Comparison of ENCODE assay signal across 8 cellular contexts in genomic region chr6:136549359-136550044, GRCh38. TPM values are rescaled to one million over a fixed set of nuclear protein-coding genes. Genes with fewer than 3 reads are reported as not detected.
DNase-seq lines count a peak whose midpoint lies in the region; ATAC-seq and TF ChIP-seq lines count a peak whose summit lies in the region.

No MANE protein-coding gene starts in this region.

- no peak overlapping the region for H2AFZ ChIP-seq in H9 (ENCODE audit: low read length)

- POLR2A ChIA-PET in CD8-positive, alpha-beta T cell (lab: Charles Lee), result no interaction called here

- no peak overlapping the region for H2BK120ac ChIP-seq in H9 (ENCODE audit: low read depth, low read length, poor library complexity, severe bottlenecking)

- H4K91ac ChIP-seq in H9 (ENCODE audit: insufficient read length, low read depth, low read length), result no peak overlapping the region

- peaks cover 2% of the 10 kb centered on the region for H4K20me1 ChIP-seq in H9 (ENCODE audit: control insufficient read depth, insufficient read depth, insufficient read length)

- no peak overlapping the region for H2BK20ac ChIP-seq in H9 (ENCODE audit: low read depth, low read length, poor library complexity, severe bottlenecking)

- peaks cover 14% of the 10 kb centered on the region for H3K27me3 ChIP-seq in CD8-positive, alpha-beta T cell (ENCODE audit: insufficient read depth, low read length)
- H3K27me3 ChIP-seq in H9 (ENCODE audit: insufficient read depth, low read length) (no peaks in the 10 kb centered on the region; the same call in 1 of the 2 replicates), Peyer's patch (no peaks in the 10 kb centered on the region), ectodermal cell (ENCODE audit: control insufficient read depth, insufficient read depth, low read length, poor library complexity, severe bottlenecking) (peaks cover 60% of the 10 kb centered on the region), transverse colon (peaks cover 2% of the 10 kb centered on the region)

- in situ Hi-C loops in transverse colon (cut with MboI; ENCODE audit: low pct_ligation_motif_present in 1 of 4, low pct_unique_long_range_greater_than_20kb in 1 of 4, low sequenced_read_pairs in 3 of 4), result loop anchor here in 2 of 4 donors (10.0 to 25.0 kb wide), 3 partner anchors 162 to 1037 kb away; no protein-coding TSS in a partner anchor

- no peak for ATAC-seq in CD8-positive, alpha-beta T cell
- no peak for ATAC-seq in HG03095 (IDR thresholded peaks at IDR 0.05; ENCODE audit: unreplicated experiment)

- peak overlapping the region; percentile 71 for H3K4me3 Mint-ChIP-seq in CD8-positive, alpha-beta T cell
- H3K4me3 Mint-ChIP-seq in H9, result peak overlapping the region; percentile 85 to 95

- no peaks in the 10 kb centered on the region for H3K9me3 Mint-ChIP-seq in CD8-positive, alpha-beta T cell
- H3K9me3 Mint-ChIP-seq in H9, result no peaks in the 10 kb centered on the region

- intact Hi-C loops in CD8-positive, alpha-beta T cell (cut with DNase I, micrococcal nuclease), result loop anchor here (2.0 to 10.0 kb wide), 3 partner anchors 23 to 1045 kb away; no protein-coding TSS in a partner anchor
- intact Hi-C loops in transverse colon (cut with DNase I; ENCODE audit: low total_unique reads), result no loop called here

- TF ChIP-seq CTCF in CD8-positive, alpha-beta T cell (IDR thresholded peaks at IDR 0.05), result no peak
- TF ChIP-seq CTCF in H9 (conservative IDR thresholded peaks at IDR 0.05) (no peak), Peyer's patch (IDR thresholded peaks at IDR 0.05) (no peak), transverse colon (IDR thresholded peaks at IDR 0.05) (peak in 1 of 5 experiments; percentile 16)

- peaks cover 14% of the 10 kb centered on the region for H3K23me2 ChIP-seq in H9 (ENCODE audit: insufficient read length, low read depth, low read length, poor library complexity, severe bottlenecking)

- no peak overlapping the region for H2AK5ac ChIP-seq in H9 (ENCODE audit: insufficient read length, low read length)

- H3K14ac ChIP-seq in H9 (ENCODE audit: insufficient read depth, low read length), result no peak overlapping the region

- no peak overlapping the region for H4K5ac ChIP-seq in H9 (ENCODE audit: insufficient read length, low read depth, low read length)

- H3K56ac ChIP-seq in H9 (ENCODE audit: insufficient read length, low read depth, low read length), result no peak overlapping the region

- no peak for TF ChIP-seq EP300 in transverse colon (IDR thresholded peaks at IDR 0.05; ENCODE audit: low read depth)

- no peak overlapping the region for H3K4ac ChIP-seq in H9 (ENCODE audit: low read depth, low read length)

- H3K27ac Mint-ChIP-seq in CD8-positive, alpha-beta T cell, result no peak overlapping the region
- peak overlapping the region; percentile 4 to 81 (median 11); a peak in 4 of 7 replicates for H3K27ac Mint-ChIP-seq in H9

- H3K79me1 ChIP-seq in H9 (ENCODE audit: insufficient read depth, low read depth, low read length, poor library complexity, severe bottlenecking), result peaks cover 2% of the 10 kb centered on the region

- H3K79me2 ChIP-seq in H9 (ENCODE audit: insufficient read depth, low read length), result peaks cover 12% of the 10 kb centered on the region; the same call in 1 of the 2 replicates

- H3K4me1 Mint-ChIP-seq in CD8-positive, alpha-beta T cell (ENCODE audit: low read depth), result peaks cover 11% of the 10 kb centered on the region
- H3K4me1 Mint-ChIP-seq in H9, result peaks cover 42 to 46% of the 10 kb centered on the region in 2 experiments

- no CpG with 5 or more reads among the region's 42 CpGs for WGBS in H9 (ENCODE audit: extremely low coverage, insufficient read length, low lambda C conversion rate)
- WGBS in ectodermal cell, 2 experiments, result 1% methylated on average over 42 of the region's 42 CpGs
- 3% methylated on average over 27 to 41 of the region's 42 CpGs for WGBS in mesodermal cell (ENCODE audit: insufficient coverage in 2 of 2), 2 experiments
- WGBS in transverse colon (ENCODE audit: low coverage in 1 of 2), 2 donors, result 0 to 2% methylated on average over 2 to 19 of the region's 42 CpGs

- no peak overlapping the region for H2BK15ac ChIP-seq in H9 (ENCODE audit: low read depth, low read length)

- no peak overlapping the region for H2BK5ac ChIP-seq in H9 (ENCODE audit: insufficient read length, low read length)

- no peaks in the 10 kb centered on the region for H3K36me3 Mint-ChIP-seq in CD8-positive, alpha-beta T cell
- H3K36me3 Mint-ChIP-seq in H9 (ENCODE audit: insufficient read depth in 1 of 3, low read depth in 3 of 3), result no peaks in the 10 kb centered on the region

- no peak for TF ChIP-seq POLR2A in Peyer's patch (IDR thresholded peaks at IDR 0.05)
- TF ChIP-seq POLR2A in transverse colon (IDR thresholded peaks at IDR 0.05), result no peak

- H2BK12ac ChIP-seq in H9 (ENCODE audit: insufficient read length, low read depth, low read length), result no peak overlapping the region

- H3K4me1 ChIP-seq in CD8-positive, alpha-beta T cell (ENCODE audit: insufficient read depth, low read length), result peaks cover 12% of the 10 kb centered on the region
- H3K4me1 ChIP-seq in H9 (ENCODE audit: insufficient read depth, low read length), result peaks cover 8% of the 10 kb centered on the region; the same call in 1 of the 2 replicates
- peaks cover 0 to 14% (median 7%) of the 10 kb centered on the region in 4 donors for H3K4me1 ChIP-seq in Peyer's patch
- no peaks in the 10 kb centered on the region for H3K4me1 ChIP-seq in ectodermal cell (ENCODE audit: control insufficient read depth, insufficient read depth, low read length)
- H3K4me1 ChIP-seq in mesodermal cell (ENCODE audit: control insufficient read depth, insufficient read depth, low read length, poor library complexity, severe bottlenecking), result peaks cover 14% of the 10 kb centered on the region
- H3K4me1 ChIP-seq in transverse colon, result peaks cover 3 to 40% (median 6%) of the 10 kb centered on the region in 4 donors

- H3K36me3 ChIP-seq in CD8-positive, alpha-beta T cell (ENCODE audit: insufficient read depth, low read length), result no peaks in the 10 kb centered on the region
- H3K36me3 ChIP-seq in Peyer's patch, result no peaks in the 10 kb centered on the region
- no peaks in the 10 kb centered on the region for H3K36me3 ChIP-seq in ectodermal cell (ENCODE audit: control insufficient read depth, insufficient read depth, low read length)
- H3K36me3 ChIP-seq in mesodermal cell (ENCODE audit: control insufficient read depth, insufficient read depth, low read length), result no peaks in the 10 kb centered on the region
- no peaks in the 10 kb centered on the region for H3K36me3 ChIP-seq in transverse colon

- H3K4me2 ChIP-seq in H9 (ENCODE audit: insufficient read depth, insufficient read length, low read length), result peak overlapping the region; percentile 92

- no peak overlapping the region for H3K23ac ChIP-seq in H9 (ENCODE audit: insufficient read length, low read depth, low read length)

- no peaks in the 10 kb centered on the region for H3K9me3 ChIP-seq in CD8-positive, alpha-beta T cell (ENCODE audit: low read length)
- H3K9me3 ChIP-seq in H9 (ENCODE audit: control insufficient read depth, low read depth, low read length) (no peaks in the 10 kb centered on the region), Peyer's patch (peaks cover 0 to 5% (median 0%) of the 10 kb centered on the region in 4 donors), ectodermal cell (ENCODE audit: control insufficient read depth, low read length) (no peaks in the 10 kb centered on the region), mesodermal cell (ENCODE audit: control insufficient read depth, low read length) (no peaks in the 10 kb centered on the region), transverse colon (no peaks in the 10 kb centered on the region)

- no peak overlapping the region for H3K18ac ChIP-seq in H9 (ENCODE audit: insufficient read length, low read depth, low read length)

- CTCF ChIA-PET in CD8-positive, alpha-beta T cell (lab: Charles Lee), result interaction anchor here (0.5 to 1.7 kb wide), 12 partner anchors 10 to 866 kb away, joined by 3 to 12 read pairs (median 4); partner anchors contain the start of gene MAP3K5

- H3T11ph ChIP-seq in H9 (ENCODE audit: low read length), result no peak overlapping the region

- peak in 1 of 7 experiments; percentile 22 for DNase-seq in CD8-positive, alpha-beta T cell
- DNase-seq in H9 (peak; percentile 53), Peyer's patch (peak in 2 of 3 donors; percentile 59 to 63), transverse colon (peak; percentile 32)
- DNase-seq in stimulated activated CD4-positive, alpha-beta T cell treated with anti-CD3 and anti-CD28 coated beads, Interleukin-1b, Interleukin-23, amount 100 ng/mL, for 48 hours, result no peak

- no peak overlapping the region for H3K27ac ChIP-seq in CD8-positive, alpha-beta T cell (ENCODE audit: low read depth, low read length)
- no peak overlapping the region for H3K27ac ChIP-seq in H9 (ENCODE audit: insufficient read length, low read depth, low read length)
- H3K27ac ChIP-seq in Peyer's patch, result peak overlapping the region; percentile 59 to 91 (median 74)
- H3K27ac ChIP-seq in ectodermal cell (ENCODE audit: insufficient read depth, low read depth, low read length, poor library complexity, severe bottlenecking), result no peak overlapping the region
- no peak overlapping the region for H3K27ac ChIP-seq in mesodermal cell (ENCODE audit: low read depth, low read length, severe bottlenecking)
- H3K27ac ChIP-seq in transverse colon, result peak overlapping the region; percentile 69 to 86 (median 83)

- H4K8ac ChIP-seq in H9 (replicated peaks; ENCODE audit: insufficient read length, low read depth, low read length), result no peak overlapping the region

- peak overlapping the region; percentile 52 for H3K4me3 ChIP-seq in CD8-positive, alpha-beta T cell (ENCODE audit: low read depth, low read length)
- peak overlapping the region; percentile 61 to 91 (median 74) for H3K4me3 ChIP-seq in Peyer's patch
- H3K4me3 ChIP-seq in ectodermal cell (ENCODE audit: insufficient read depth, low read depth, low read length), result peak overlapping the region; percentile 61
- H3K4me3 ChIP-seq in mesodermal cell (ENCODE audit: extremely low read depth, insufficient read depth, low read length, poor library complexity, severe bottlenecking), result peak overlapping the region; percentile 52
- H3K4me3 ChIP-seq in transverse colon, result peak overlapping the region; percentile 58 to 69 (median 64)

- peaks cover 46% of the 10 kb centered on the region for H3K27me3 Mint-ChIP-seq in CD8-positive, alpha-beta T cell (ENCODE audit: low read depth)
- peaks cover 39% of the 10 kb centered on the region for H3K27me3 Mint-ChIP-seq in H9 (ENCODE audit: low read depth)

- peak overlapping the region; percentile 62 for H3K9ac ChIP-seq in H9 (ENCODE audit: extremely low read depth, insufficient read length, low read length)

RNA-seq across cellular contexts. Expression of gene MAP7, which starts 0.7 kb away (rescaled TPM):
- under 1 TPM; 0.19 to 0.24 TPM for total RNA-seq in CD8-positive, alpha-beta T cell
- total RNA-seq in H9 (2021) (50.2 and 51.1 TPM in 2 replicates), Peyer's patch (10 to 100 TPM; 16.5 to 47.1 (median 38.8) TPM), transverse colon (10 to 100 TPM; 40.6 to 61.3 (median 46.6) TPM)
- 2.0 TPM for polyA plus RNA-seq in ectodermal cell (2013, experiment 1 of 4)
- 3.3 TPM for polyA plus RNA-seq in ectodermal cell (2013, experiment 2 of 4)
- polyA plus RNA-seq in ectodermal cell (2013, experiment 3 of 4), result 2.5 TPM
- polyA plus RNA-seq in ectodermal cell (2013, experiment 4 of 4), result 3.0 TPM
- 0.66 TPM for polyA plus RNA-seq in mesodermal cell (2013, experiment 1 of 2)
- polyA plus RNA-seq in mesodermal cell (2013, experiment 2 of 2), result 0.66 TPM

Comparison
In these comparisons a context has a peak if more than half of its experiments do, and no peak if none do; other contexts are left out.
1. H3K27ac ChIP-seq: peak in Peyer's patch (4 of 4) and transverse colon (4 of 4); none in CD8-positive, alpha-beta T cell (single experiment), H9 (single experiment), ectodermal cell (single experiment) and mesodermal cell (single experiment).
2. RNA of gene MAP7, which starts 0.7 kb away (total RNA-seq): 50.2 to 51.1 TPM in H9, 40.6 to 61.3 TPM in transverse colon and 16.5 to 47.1 TPM in Peyer's patch; 0.19 to 0.24 TPM in CD8-positive, alpha-beta T cell; every median in the first group is over 10 times any median in the second.
3. Peak in every context shown above with its lines, with median percentiles within 50 percentile points of each other: H3K4me3 ChIP-seq.